7 cellular contexts compared by ENCODE assay signal in the genomic region with DNA sequence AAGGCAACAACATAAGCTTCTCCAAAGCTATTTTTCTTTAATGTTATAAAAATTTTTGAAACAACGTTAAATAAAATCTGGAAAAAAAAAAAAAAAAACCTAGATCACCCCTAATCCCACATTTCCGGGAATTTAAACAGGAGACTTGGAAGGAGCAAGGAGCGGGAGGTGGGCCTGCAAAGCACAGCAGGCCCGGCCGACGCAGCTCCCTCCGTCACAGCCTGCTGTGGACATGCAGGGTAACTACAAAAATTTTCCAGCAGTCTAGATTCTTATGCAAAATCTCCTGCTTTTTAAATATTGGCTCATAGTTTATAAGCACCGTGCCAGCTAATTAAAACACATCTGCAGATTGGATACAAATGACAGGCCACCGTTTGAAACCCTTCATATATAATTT. TPM values are rescaled to one million over a fixed set of nuclear protein-coding genes. Genes with fewer than 3 reads are reported as not detected.
"Had no signal": no experiment of that assay in that cellular context is flagged by ENCODE, and none has a peak within 500 bp of the region (broad histone marks: within the 10 kb centered on the region; RNA-seq: fewer than 3 reads in every experiment).

No MANE protein-coding gene starts in this region.

- H3K4me1 Mint-ChIP-seq: IgD-negative memory B cell had no signal

- H2AFZ ChIP-seq: GM23338 had no signal

- H3K4me3 Mint-ChIP-seq: GM23338, HFFc6, IgD-negative memory B cell had no signal

- H3K27ac Mint-ChIP-seq: GM23338, HFFc6, IgD-negative memory B cell had no signal

- H3K4me3 ChIP-seq: GM23338, HAP-1 had no signal

- H3K36me3 Mint-ChIP-seq: IgD-negative memory B cell had no signal

- H3K27ac ChIP-seq: HL-60 had no signal

- H3K36me3 ChIP-seq: HAP-1 had no signal

- H3K9me3 Mint-ChIP-seq: GM23338, HFFc6 had no signal

- H3K4me2 ChIP-seq: GM23338 had no signal

- H3K9me3 ChIP-seq: HAP-1 had no signal

- DNase-seq: HFFc6 had no signal

RNA-seq across cellular contexts. Expression of a gene that starts 23.5 kb away (rescaled TPM):
- total RNA-seq: GM23338, H1, HepG2 had no signal
- polyA plus RNA-seq: GM23338, HepG2, IgD-negative memory B cell had no signal
